Comparison of ENCODE assay signal across 5 cellular contexts in genomic region chr17:4704574-4704907, GRCh38. TPM values are rescaled to one million over a fixed set of nuclear protein-coding genes. Genes with fewer than 3 reads are reported as not detected.
DNase-seq lines count a peak whose midpoint lies in the region; ATAC-seq and TF ChIP-seq lines count a peak whose summit lies in the region.
"Not testable (repeated sequence)": the region's sequence is repeated elsewhere in the genome, so short reads cannot be mapped to it uniquely, and the experiment has no call there.

No MANE protein-coding gene starts in this region.

- not testable (repeated sequence) for H3K36me3 ChIP-seq in colonic mucosa; iPS-20b (ENCODE audit: insufficient read depth, low read depth, low read length); parathyroid adenoma (ENCODE audit: control insufficient read depth, insufficient read depth, low read length)

- intact Hi-C loops in activated CD4-positive, alpha-beta T cell treated with anti-CD3 and anti-CD28 coated beads for 36 hours (cut with DNase I, micrococcal nuclease) = loop anchor here in 1 of 2 experiments (1.0 to 10.0 kb wide), 8 partner anchors 27 to 980 kb away; partner anchors contain the start of genes C17orf107, CYB5D2, HASPIN and MED11
- intact Hi-C loops in colonic mucosa (cut with DNase I) = loop anchor here (10.0 kb wide), 1 partner anchor 180 kb away; no protein-coding TSS in a partner anchor

- not testable (repeated sequence) for H3K4me1 ChIP-seq in colonic mucosa
- H3K4me1 ChIP-seq in iPS-20b (ENCODE audit: insufficient read depth, low read length) (peaks cover 11% of the 10 kb centered on the region), parathyroid adenoma (peaks cover 13% of the 10 kb centered on the region)

- H3K4me1 Mint-ChIP-seq in activated CD4-positive, alpha-beta T cell treated with anti-CD3 and anti-CD28 coated beads for 36 hours = peaks cover 53% of the 10 kb centered on the region

- peak overlapping the region; percentile 97 for H2AFZ ChIP-seq in parathyroid adenoma

- H3K4me2 ChIP-seq in parathyroid adenoma (ENCODE audit: low read length) = peak overlapping the region; percentile 88

- H3K27me3 Mint-ChIP-seq in activated CD4-positive, alpha-beta T cell treated with anti-CD3 and anti-CD28 coated beads for 36 hours = not testable (repeated sequence)

- peaks cover 21% of the 10 kb centered on the region for H3K79me2 ChIP-seq in parathyroid adenoma

- not testable (repeated sequence) for DNase-seq in HFF-Myc (ENCODE audit: extremely low read depth, low read depth); activated CD4-positive, alpha-beta T cell treated with anti-CD3 and anti-CD28 coated beads for 36 hours; colonic mucosa

- H3K27ac Mint-ChIP-seq in activated CD4-positive, alpha-beta T cell treated with anti-CD3 and anti-CD28 coated beads for 36 hours = peak overlapping the region; percentile 97

- TF ChIP-seq CTCF in HFF-Myc (IDR thresholded peaks at IDR 0.05; ENCODE audit: low read depth, low read length, missing control alignments); colonic mucosa (IDR thresholded peaks at IDR 0.05); parathyroid adenoma (IDR thresholded peaks at IDR 0.05): not testable (repeated sequence)

- peak overlapping the region; percentile 95 for H3K4me3 ChIP-seq in HFF-Myc (replicated peaks; ENCODE audit: low read depth, low read length)
- H3K4me3 ChIP-seq in colonic mucosa = peak overlapping the region; percentile 90
- peak overlapping the region; percentile 97 for H3K4me3 ChIP-seq in iPS-20b (ENCODE audit: low read length)
- H3K4me3 ChIP-seq in parathyroid adenoma (ENCODE audit: low read depth, low read length) = peak overlapping the region; percentile 86

- H3K9me3 ChIP-seq in colonic mucosa; iPS-20b (ENCODE audit: insufficient read depth, low read depth, low read length); parathyroid adenoma (ENCODE audit: control insufficient read depth, low read length): not testable (repeated sequence)

- H3K27ac ChIP-seq in colonic mucosa; iPS-20b (ENCODE audit: low read length): not testable (repeated sequence)
- peak overlapping the region; percentile 74 for H3K27ac ChIP-seq in parathyroid adenoma

- H3K9ac ChIP-seq in colonic mucosa (ENCODE audit: low read depth in 2 of 2, low read length in 2 of 2); parathyroid adenoma: not testable (repeated sequence)
- H3K9ac ChIP-seq in iPS-20b (ENCODE audit: low read depth, low read length) = peak overlapping the region; percentile 97

- CTCF ChIA-PET in activated CD4-positive, alpha-beta T cell treated with anti-CD3 and anti-CD28 coated beads for 36 hours (lab: Charles Lee) = not testable (repeated sequence)

- POLR2A ChIA-PET in activated CD4-positive, alpha-beta T cell treated with anti-CD3 and anti-CD28 coated beads for 36 hours (lab: Charles Lee) = not testable (repeated sequence)

- not testable (repeated sequence) for ATAC-seq in activated CD4-positive, alpha-beta T cell treated with anti-CD3 and anti-CD28 coated beads for 36 hours

- H3K4me3 Mint-ChIP-seq in activated CD4-positive, alpha-beta T cell treated with anti-CD3 and anti-CD28 coated beads for 36 hours = peak overlapping the region; percentile 84

- peaks cover 13% of the 10 kb centered on the region for H3K36me3 Mint-ChIP-seq in activated CD4-positive, alpha-beta T cell treated with anti-CD3 and anti-CD28 coated beads for 36 hours (ENCODE audit: low read depth)

- not testable (repeated sequence) for H3K9me3 Mint-ChIP-seq in activated CD4-positive, alpha-beta T cell treated with anti-CD3 and anti-CD28 coated beads for 36 hours (ENCODE audit: low read depth)

- H3K27me3 ChIP-seq in colonic mucosa; iPS-20b (ENCODE audit: insufficient read depth, low read length); parathyroid adenoma (ENCODE audit: control insufficient read depth, insufficient read depth, low read length): not testable (repeated sequence)

RNA-seq across cellular contexts. Expression of gene PELP1, which starts 0.6 kb away (rescaled TPM):
- 100 to 1,000 TPM in 1 of 2 experiments, 10 to 100 TPM in 1; 94.1 to 102 TPM for total RNA-seq in activated CD4-positive, alpha-beta T cell treated with anti-CD3 and anti-CD28 coated beads for 36 hours
- 10 to 100 TPM; 24.8 to 66.4 TPM for total RNA-seq in colonic mucosa

RNA-seq across cellular contexts. Expression of gene ARRB2, which starts 5.9 kb away (rescaled TPM):
- total RNA-seq in activated CD4-positive, alpha-beta T cell treated with anti-CD3 and anti-CD28 coated beads for 36 hours = 100 to 1,000 TPM; 168 to 175 TPM
- 10 to 100 TPM; 41.0 to 42.8 TPM for total RNA-seq in colonic mucosa

RNA-seq across cellular contexts. Expression of gene MED11, which starts 26.7 kb away (rescaled TPM):
- 10 to 100 TPM; 16.7 to 22.9 TPM for total RNA-seq in activated CD4-positive, alpha-beta T cell treated with anti-CD3 and anti-CD28 coated beads for 36 hours
- 10 to 100 TPM; 21.3 to 28.0 TPM for total RNA-seq in colonic mucosa

RNA-seq across cellular contexts. Expression of gene ZMYND15, which starts 35.1 kb away (rescaled TPM):
- total RNA-seq in activated CD4-positive, alpha-beta T cell treated with anti-CD3 and anti-CD28 coated beads for 36 hours = under 1 TPM; 0.09 to 0.11 TPM
- total RNA-seq in colonic mucosa = 1 to 10 TPM in 1 of 2 donors, under 1 TPM in 1; 0.89 to 1.2 TPM

RNA-seq across cellular contexts. Expression of gene CXCL16, which starts 35.2 kb away (rescaled TPM):
- 1 to 10 TPM; 1.7 to 2.5 TPM for total RNA-seq in activated CD4-positive, alpha-beta T cell treated with anti-CD3 and anti-CD28 coated beads for 36 hours
- total RNA-seq in colonic mucosa = 10 to 100 TPM; 41.8 to 44.1 TPM
